Comparison of ENCODE assay signal across 32 cellular contexts in genomic region chr19:15850385-15850784, GRCh38. TPM values are rescaled to one million over a fixed set of nuclear protein-coding genes. Genes with fewer than 3 reads are reported as not detected.
"Had no signal": no experiment of that assay in that cellular context is flagged by ENCODE, and none has a peak within 500 bp of the region (broad histone marks: within the 10 kb centered on the region; RNA-seq: fewer than 3 reads in every experiment).

No MANE protein-coding gene starts in this region.

- H3K4me3 ChIP-seq: stomach, suprapubic skin, testis, thoracic aorta, thyroid gland, tibial artery, tibial nerve, transverse colon, upper lobe of left lung, upper lobe of right lung, uterus, vagina had no signal

- H3K27ac ChIP-seq: stomach, suprapubic skin, testis, thoracic aorta, thyroid gland, tibial artery, tibial nerve, transverse colon, upper lobe of left lung, upper lobe of right lung, uterus, vagina had no signal

- H3K9me3 ChIP-seq: stomach, suprapubic skin, testis, thoracic aorta, thyroid gland, tibial artery, transverse colon, upper lobe of left lung, upper lobe of right lung, uterus, vagina had no signal

- H3K36me3 Mint-ChIP-seq: stimulated activated effector memory CD8-positive, alpha-beta T cell treated with anti-CD3 and anti-CD28 coated beads, Interleukin-12 subunit alpha, Interleukin-12 subunit beta, amount 100 ng/mL, for 72 hours; stimulated activated memory B cell treated with anti-CD40 and anti-IgM and Interleukin-4, amounts not matched to agents 10 μg/mL and 1 μg/mL and 100 μg/mL, for 72 hours; type B pancreatic cell had no signal

- H3K36me3 ChIP-seq: stomach, suprapubic skin, thoracic aorta, thyroid gland, tibial artery, tibial nerve, transverse colon, upper lobe of left lung, upper lobe of right lung, uterus, vagina had no signal

- DNase-seq: stimulated activated CD4-positive, alpha-beta T cell treated with anti-CD3 and anti-CD28 coated beads, Interleukin-2, amount 100 ng/mL, for 48 hours; stimulated activated CD4-positive, alpha-beta T cell treated with anti-CD3 and anti-CD28 coated beads, Interleukin-4, amount 100 ng/mL, for 1 hour; stimulated activated CD4-positive, alpha-beta T cell treated with anti-CD3 and anti-CD28 coated beads, Interleukin-4, amount 100 ng/mL, for 24 hours; stimulated activated CD4-positive, alpha-beta T cell treated with anti-CD3 and anti-CD28 coated beads, Interleukin-4, amount 100 ng/mL, for 4 hours; stimulated activated CD8-positive, alpha-beta memory T cell treated with anti-CD3 and anti-CD28 coated beads, Interleukin-4, amount 100 ng/mL, for 48 hours; stimulated activated naive B cell treated with anti-CD40 and anti-IgM and Interleukin-4, amounts not matched to agents 10 μg/mL and 1 μg/mL and 100 μg/mL, for 72 hours; stimulated activated naive CD4-positive, alpha-beta T cell; stimulated activated naive CD4-positive, alpha-beta T cell treated with Interleukin-2 at 50 U/mL for 16 hours; stimulated activated naive CD8-positive, alpha-beta T cell treated with anti-CD3 and anti-CD28 coated beads, Interleukin-15, amount 100 ng/mL, for 72 hours; stimulated activated naive CD8-positive, alpha-beta T cell treated with anti-CD3 and anti-CD28 coated beads, Interleukin-15, Interleukin-2, amounts not matched to agents 100 U/mL and 50 U/mL, for 24 hours; stomach; substantia nigra; testis; thyroid gland; tibial artery; transverse colon; trophoblast cell; upper lobe of left lung; upper lobe of right lung; uterus had no signal

- H3K4me1 Mint-ChIP-seq: stimulated activated memory B cell treated with anti-CD40 and anti-IgM and Interleukin-4, amounts not matched to agents 10 μg/mL and 1 μg/mL and 100 μg/mL, for 72 hours; stimulated activated naive B cell treated with anti-CD40 and anti-IgM and Interleukin-4, amounts not matched to agents 10 μg/mL and 1 μg/mL and 100 μg/mL, for 72 hours; stimulated activated naive CD8-positive, alpha-beta T cell treated with anti-CD3 and anti-CD28 coated beads, Interleukin-15, amount 100 ng/mL, for 72 hours had no signal

- ATAC-seq: stimulated activated effector memory CD8-positive, alpha-beta T cell treated with anti-CD3 and anti-CD28 coated beads, Interleukin-12 subunit alpha, Interleukin-12 subunit beta, amount 100 ng/mL, for 72 hours; stimulated activated memory B cell treated with anti-CD40 and anti-IgM and Interleukin-4, amounts not matched to agents 10 μg/mL and 1 μg/mL and 100 μg/mL, for 72 hours; stimulated activated naive B cell treated with anti-CD40 and anti-IgM and Interleukin-4, amounts not matched to agents 10 μg/mL and 1 μg/mL and 100 μg/mL, for 72 hours; stimulated activated naive CD8-positive, alpha-beta T cell treated with anti-CD3 and anti-CD28 coated beads, Interleukin-15, amount 100 ng/mL, for 72 hours; stimulated activated naive CD8-positive, alpha-beta T cell treated with anti-CD3 and anti-CD28 coated beads, Interleukin-15, Interleukin-2, amounts not matched to agents 100 U/mL and 50 U/mL, for 24 hours; upper lobe of right lung had no signal

- H3K27me3 ChIP-seq: stomach, testis, thyroid gland, transverse colon, upper lobe of left lung, upper lobe of right lung, uterus, vagina had no signal

- H3K9me3 Mint-ChIP-seq: stimulated activated effector memory CD8-positive, alpha-beta T cell treated with anti-CD3 and anti-CD28 coated beads, Interleukin-12 subunit alpha, Interleukin-12 subunit beta, amount 100 ng/mL, for 72 hours; stimulated activated naive CD8-positive, alpha-beta T cell treated with anti-CD3 and anti-CD28 coated beads, Interleukin-15, amount 100 ng/mL, for 72 hours; stimulated activated naive CD8-positive, alpha-beta T cell treated with anti-CD3 and anti-CD28 coated beads, Interleukin-15, Interleukin-2, amounts not matched to agents 100 ng/mL and 50 ng/mL, for 24 hours had no signal

- FAIRE-seq: urothelium cell line had no signal

- H3K4me3 Mint-ChIP-seq: stimulated activated effector memory CD8-positive, alpha-beta T cell treated with anti-CD3 and anti-CD28 coated beads, Interleukin-12 subunit alpha, Interleukin-12 subunit beta, amount 100 ng/mL, for 72 hours; stimulated activated memory B cell treated with anti-CD40 and anti-IgM and Interleukin-4, amounts not matched to agents 10 μg/mL and 1 μg/mL and 100 μg/mL, for 72 hours; stimulated activated naive B cell treated with anti-CD40 and anti-IgM and Interleukin-4, amounts not matched to agents 10 μg/mL and 1 μg/mL and 100 μg/mL, for 72 hours; stimulated activated naive CD8-positive, alpha-beta T cell treated with anti-CD3 and anti-CD28 coated beads, Interleukin-15, amount 100 ng/mL, for 72 hours; stimulated activated naive CD8-positive, alpha-beta T cell treated with anti-CD3 and anti-CD28 coated beads, Interleukin-15, Interleukin-2, amounts not matched to agents 100 ng/mL and 50 ng/mL, for 24 hours; type B pancreatic cell had no signal

- H3K27me3 Mint-ChIP-seq: stimulated activated naive CD8-positive, alpha-beta T cell treated with anti-CD3 and anti-CD28 coated beads, Interleukin-15, amount 100 ng/mL, for 72 hours; stimulated activated naive CD8-positive, alpha-beta T cell treated with anti-CD3 and anti-CD28 coated beads, Interleukin-15, Interleukin-2, amounts not matched to agents 100 ng/mL and 50 ng/mL, for 24 hours; type B pancreatic cell had no signal

- H3K27ac Mint-ChIP-seq: stimulated activated effector memory CD8-positive, alpha-beta T cell treated with anti-CD3 and anti-CD28 coated beads, Interleukin-12 subunit alpha, Interleukin-12 subunit beta, amount 100 ng/mL, for 72 hours; stimulated activated memory B cell treated with anti-CD40 and anti-IgM and Interleukin-4, amounts not matched to agents 10 μg/mL and 1 μg/mL and 100 μg/mL, for 72 hours; stimulated activated naive B cell treated with anti-CD40 and anti-IgM and Interleukin-4, amounts not matched to agents 10 μg/mL and 1 μg/mL and 100 μg/mL, for 72 hours; stimulated activated naive CD8-positive, alpha-beta T cell treated with anti-CD3 and anti-CD28 coated beads, Interleukin-15, amount 100 ng/mL, for 72 hours; stimulated activated naive CD8-positive, alpha-beta T cell treated with anti-CD3 and anti-CD28 coated beads, Interleukin-15, Interleukin-2, amounts not matched to agents 100 ng/mL and 50 ng/mL, for 24 hours; type B pancreatic cell had no signal

- H3K4me1 ChIP-seq: stomach, suprapubic skin, testis, thyroid gland, tibial artery, tibial nerve, transverse colon, upper lobe of right lung, uterus, vagina had no signal

RNA-seq across cellular contexts. Expression of gene OR10H1, which starts 34.9 kb away (rescaled TPM):
- total RNA-seq: stomach, subcutaneous adipose tissue, suprapubic skin, temporal lobe, thoracic aorta, thyroid gland, tibial nerve, transverse colon, upper lobe of left lung, upper lobe of right lung, uterus, vagina had no signal
- polyA plus RNA-seq: stomach, urinary bladder had no signal

RNA-seq across cellular contexts. Expression of gene CYP4F2, which starts 47.5 kb away (rescaled TPM):
- total RNA-seq: subcutaneous adipose tissue, temporal lobe, thoracic aorta, thyroid gland, tibial nerve, upper lobe of right lung, urinary bladder had no signal
